In the genomic region with DNA sequence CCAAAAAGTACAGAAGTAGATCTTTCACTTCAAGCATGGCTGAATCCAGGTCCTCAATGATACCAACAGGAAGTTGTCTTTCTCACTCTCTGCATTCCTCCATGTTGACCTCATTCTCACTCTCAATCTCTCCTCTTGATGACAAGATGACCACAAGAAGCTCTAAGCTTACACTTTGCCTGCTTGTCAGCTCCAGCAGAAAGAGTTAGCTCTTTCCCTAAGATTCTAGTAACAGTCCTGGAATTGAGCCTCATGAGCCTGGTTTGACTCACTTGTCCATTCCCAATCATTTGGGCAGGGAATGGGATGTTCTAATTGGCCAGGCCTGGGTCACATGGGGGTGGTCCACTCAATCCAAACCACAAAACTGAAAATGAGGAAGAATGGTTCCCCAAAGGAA, we compare ENCODE assay signal across 13 cellular contexts.
DNase-seq lines count a peak whose midpoint lies in the region; ATAC-seq, FAIRE-seq and TF ChIP-seq lines count a peak whose summit lies in the region.
"Had no signal": no experiment of that assay in that cellular context is flagged by ENCODE, and none has a peak within 500 bp of the region (broad histone marks: within the 10 kb centered on the region; RNA-seq: fewer than 3 reads in every experiment).

No MANE protein-coding gene starts in this region.

- H3K4me3 ChIP-seq in astrocyte of the cerebellum (ENCODE audit: low read depth, low read length): no peak overlapping the region

- ATAC-seq in HG03196 (IDR thresholded peaks at IDR 0.05; ENCODE audit: unreplicated experiment) (no peak), GM18498 (IDR thresholded peaks at IDR 0.05; ENCODE audit: unreplicated experiment) (no peak), HG02981 (IDR thresholded peaks at IDR 0.05; ENCODE audit: unreplicated experiment) (no peak), GM18519 (IDR thresholded peaks at IDR 0.05; ENCODE audit: low FRiP score, unreplicated experiment) (no peak)
- ATAC-seq: activated CD4-positive, alpha-beta T cell treated with anti-CD3 and anti-CD28 coated beads for 36 hours; PC-3; stimulated activated memory B cell treated with anti-CD40 and anti-IgM and Interleukin-4, amounts not matched to agents 10 μg/mL and 1 μg/mL and 100 μg/mL, for 72 hours had no signal

- TF ChIP-seq CTCF in astrocyte of the cerebellum (IDR thresholded peaks at IDR 0.05; ENCODE audit: low read depth, low read length, missing control alignments): no peak

- DNase-seq in AG08396 (ENCODE audit: low spot score) (peak; percentile 70), GM18507 (ENCODE audit: extremely low spot score, insufficient read length, low read depth) (no peak), astrocyte of the cerebellum (ENCODE audit: low read depth) (peak; percentile 26), kidney glomerular epithelial cell (lab: John Stamatoyannopoulos, UW) (peak; percentile 89)
- DNase-seq: activated CD4-positive, alpha-beta T cell treated with anti-CD3 and anti-CD28 coated beads for 36 hours; GF-D8; NCI-H446 treated with DMSO at 0.1 percent for 48 hours; PC-3 had no signal

- FAIRE-seq in GM18507 (lab: Jason Lieb, UNC): peak; percentile 65

- in situ Hi-C loops in astrocyte of the cerebellum (cut with HindIII; ENCODE audit: low sequenced_read_pairs): loop anchor here (10.0 kb wide), 1 partner anchor 163 kb away; no protein-coding TSS in a partner anchor
